22 cellular contexts compared by ENCODE assay signal in genomic region chr12:4196805-4197420, GRCh38.
A peak's percentile ranks its signal among the peaks of the same experiment; 100 is the strongest.
DNase-seq lines count a peak whose midpoint lies in the region; ATAC-seq, FAIRE-seq and TF ChIP-seq lines count a peak whose summit lies in the region.
"Had no signal": no experiment of that assay in that cellular context is flagged by ENCODE, and none has a peak within 500 bp of the region (broad histone marks: within the 10 kb centered on the region; RNA-seq: fewer than 3 reads in every experiment).

No MANE protein-coding gene starts in this region.

- H3K4ac ChIP-seq in H1 (replicated peaks; ENCODE audit: insufficient read length, low read depth, low read length): no peak overlapping the region
- H3K4ac ChIP-seq in mesendoderm (ENCODE audit: low read depth, low read length): no peak overlapping the region
- H3K4ac ChIP-seq in trophoblast cell (ENCODE audit: low read depth, low read length): no peak overlapping the region

- no peak overlapping the region for H3K18ac ChIP-seq in H1 (ENCODE audit: extremely low read depth, low read length)
- H3K18ac ChIP-seq in mesendoderm (ENCODE audit: low read length): no peak overlapping the region
- no peak overlapping the region for H3K18ac ChIP-seq in trophoblast cell (ENCODE audit: low read length)

- CTCF ChIA-PET in H1 (lab: Charles Lee; ENCODE audit: partially characterized antibody): interaction anchor here (0.7 to 2.1 kb wide), 2 partner anchors 21 to 182 kb away, joined by 4 to 7 read pairs; no protein-coding TSS in a partner anchor
- CTCF ChIA-PET in activated naive CD4-positive, alpha-beta T cell treated with anti-CD3 and anti-CD28 coated beads for 36 hours (lab: Charles Lee): no interaction called here

- no peaks in the 10 kb centered on the region; a peak in 1 of 4 replicates for H3K79me2 ChIP-seq in H1 (ENCODE audit: control insufficient read depth in 1 of 2, insufficient read depth in 2 of 2, low read length in 2 of 2)
- no peaks in the 10 kb centered on the region for H3K79me2 ChIP-seq in mesendoderm (ENCODE audit: control insufficient read depth, insufficient read depth, low read length)
- H3K79me2 ChIP-seq in trophoblast cell (ENCODE audit: control insufficient read depth, insufficient read depth, low read length, poor library complexity): no peaks in the 10 kb centered on the region

- peak overlapping the region; percentile 15 for H3K4me3 Mint-ChIP-seq in endodermal cell
- H3K4me3 Mint-ChIP-seq in activated naive CD4-positive, alpha-beta T cell treated with anti-CD3 and anti-CD28 coated beads for 36 hours: no peak overlapping the region
- H3K4me3 Mint-ChIP-seq: B cell; CD4-positive, CD25-positive, alpha-beta regulatory T cell; CD8-positive, alpha-beta T cell; GM23338 had no signal

- intact Hi-C loops in activated naive CD4-positive, alpha-beta T cell treated with anti-CD3 and anti-CD28 coated beads for 36 hours (cut with micrococcal nuclease): no loop called here

- no peak overlapping the region; the same call in 1 of the 2 replicates for H4K8ac ChIP-seq in H1 (ENCODE audit: extremely low read depth, insufficient read depth, low read length)
- H4K8ac ChIP-seq in mesendoderm (ENCODE audit: low read depth, low read length): no peak overlapping the region
- H4K8ac ChIP-seq in trophoblast cell (ENCODE audit: low read depth, low read length): no peak overlapping the region

- no peaks in the 10 kb centered on the region for H3K23me2 ChIP-seq in H1 (ENCODE audit: low read depth, low read length)

- peak overlapping the region; percentile 6; the same call in 1 of the 2 replicates for H2BK20ac ChIP-seq in H1 (ENCODE audit: low read length)

- H4K12ac ChIP-seq in trophoblast cell (ENCODE audit: low read depth, low read length): no peak overlapping the region

- no peak for TF ChIP-seq CTCF in H1 (IDR thresholded peaks at IDR 0.05; ENCODE audit: control extremely low read depth in 1 of 3, insufficient read depth in 1 of 3, low read depth in 1 of 3, low read length in 3 of 3)
- no peak for TF ChIP-seq CTCF in endodermal cell (conservative IDR thresholded peaks at IDR 0.05)
- TF ChIP-seq CTCF in GM13976 (IDR thresholded peaks at IDR 0.05; ENCODE audit: borderline replicate concordance, control extremely low read depth, extremely low read depth, insufficient read depth, missing control alignments): no peak

- in situ Hi-C loops in GM13976 (cut with MboI; ENCODE audit: low sequenced_read_pairs, unreplicated experiment): no loop called here

- H3K79me1 ChIP-seq in H1 (ENCODE audit: low read depth, low read length) (no peaks in the 10 kb centered on the region), mesendoderm (ENCODE audit: low read length) (no peaks in the 10 kb centered on the region), trophoblast cell (ENCODE audit: low read length) (no peaks in the 10 kb centered on the region)

- H2AFZ ChIP-seq in H1 (ENCODE audit: low read length) (no peak overlapping the region), trophoblast cell (ENCODE audit: insufficient read depth, low read length, poor library complexity) (no peak overlapping the region)
- H2AFZ ChIP-seq: GM23338 had no signal

- DNase-seq in H1 (ENCODE audit: low read depth in 1 of 2, low spot score in 2 of 2): no peak
- DNase-seq in endodermal cell: no peak
- peak; percentile 33 for DNase-seq in mesendoderm
- DNase-seq in trophoblast cell: no peak
- no peak for DNase-seq in activated naive CD4-positive, alpha-beta T cell treated with anti-CD3 and anti-CD28 coated beads for 36 hours
- no peak for DNase-seq in Ammon's horn (ENCODE audit: low spot score)
- DNase-seq in GM13976 (ENCODE audit: low spot score): no peak
- DNase-seq: Caco-2; CD4-positive, CD25-positive, alpha-beta regulatory T cell; CD8-positive, alpha-beta T cell; DMS153; DND-41; HCEC 1CT had no signal

- H3K27me3 ChIP-seq in H1 (replicated peaks in 1 of 4; ENCODE audit: control insufficient read depth in 3 of 4, extremely low read depth in 1 of 4, insufficient read depth in 3 of 4, low read length in 3 of 4) (no peaks in the 10 kb centered on the region), endodermal cell (ENCODE audit: control insufficient read depth, insufficient read depth, low read length, poor library complexity, severe bottlenecking) (peaks cover 4% of the 10 kb centered on the region), mesendoderm (ENCODE audit: insufficient read depth, low read length, poor library complexity) (no peaks in the 10 kb centered on the region), trophoblast cell (ENCODE audit: insufficient read depth, low read length) (no peaks in the 10 kb centered on the region)

- H3K4me2 ChIP-seq in H1 (ENCODE audit: insufficient read depth in 1 of 2, low read depth in 2 of 2, low read length in 2 of 2) (no peak overlapping the region), mesendoderm (ENCODE audit: low read length) (no peak overlapping the region), trophoblast cell (ENCODE audit: low read length) (no peak overlapping the region)
- H3K4me2 ChIP-seq: BLaER1, GM23338 had no signal

- H2BK5ac ChIP-seq in H1 (ENCODE audit: low read depth, low read length) (no peak overlapping the region), mesendoderm (ENCODE audit: low read length) (no peak overlapping the region), trophoblast cell (ENCODE audit: low read depth, low read length, poor library complexity) (no peak overlapping the region)

- TF ChIP-seq RAD21 in H1 (IDR thresholded peaks at IDR 0.05 in 1 of 2, conservative IDR thresholded peaks at IDR 0.05 in 1 of 2; ENCODE audit: low read depth in 2 of 2, low read length in 2 of 2): no peak

- no peak for FAIRE-seq in H1 (lab: Jason Lieb, UNC)
- FAIRE-seq: G401.6, GM12892, GM19239, H54 had no signal

- H3K36me3 ChIP-seq in H1 (ENCODE audit: control insufficient read depth in 2 of 4, insufficient read depth in 4 of 4, low read length in 3 of 4) (no peaks in the 10 kb centered on the region), endodermal cell (ENCODE audit: control insufficient read depth, insufficient read depth, low read length) (no peaks in the 10 kb centered on the region), mesendoderm (ENCODE audit: control insufficient read depth, insufficient read depth, low read length) (no peaks in the 10 kb centered on the region), trophoblast cell (ENCODE audit: control insufficient read depth in 1 of 2, insufficient read depth in 2 of 2, low read length in 2 of 2) (no peaks in the 10 kb centered on the region)
- H3K36me3 ChIP-seq: BLaER1 had no signal

- H3K9me3 ChIP-seq in H1 (ENCODE audit: insufficient read depth in 2 of 2, low read depth in 1 of 2, low read length in 1 of 2) (peaks cover 0 to 4% of the 10 kb centered on the region in 2 experiments; a peak in 1 of 4 replicates), endodermal cell (ENCODE audit: control insufficient read depth, low read length) (no peaks in the 10 kb centered on the region), trophoblast cell (ENCODE audit: insufficient read depth, low read depth, low read length) (peaks cover 6% of the 10 kb centered on the region)
- H3K9me3 ChIP-seq: BLaER1, Caco-2 had no signal

- H3K14ac ChIP-seq in H1 (ENCODE audit: insufficient read length) (no peak overlapping the region), trophoblast cell (ENCODE audit: low read length) (no peak overlapping the region)

- H3K4me1 ChIP-seq in H1 (replicated peaks in 1 of 4; ENCODE audit: control insufficient read depth in 3 of 4, insufficient read depth in 4 of 4, low read length in 3 of 4) (peaks cover 0 to 16% (median 9%) of the 10 kb centered on the region in 4 experiments; a peak in 6 of 7 replicates), endodermal cell (ENCODE audit: control insufficient read depth, insufficient read depth, low read length) (peaks cover 32% of the 10 kb centered on the region), mesendoderm (ENCODE audit: control insufficient read depth, low read depth, low read length) (peaks cover 16% of the 10 kb centered on the region), trophoblast cell (ENCODE audit: control insufficient read depth in 1 of 2, insufficient read depth in 2 of 2, low read length in 2 of 2) (no peaks in the 10 kb centered on the region)
- H3K4me1 ChIP-seq: Caco-2 had no signal

- H3K4me3 ChIP-seq in H1 (ENCODE audit: extremely low read depth in 1 of 4, insufficient read depth in 2 of 4, low read depth in 3 of 4, low read length in 4 of 4): no peak overlapping the region
- H3K4me3 ChIP-seq in endodermal cell (ENCODE audit: low read length): no peak overlapping the region
- H3K4me3 ChIP-seq in mesendoderm (ENCODE audit: low read length): no peak overlapping the region
- H3K4me3 ChIP-seq in trophoblast cell (ENCODE audit: low read depth, low read length): no peak overlapping the region
- H3K4me3 ChIP-seq: BLaER1, GM23338 had no signal

- no peak overlapping the region for H4K91ac ChIP-seq in H1 (replicated peaks; ENCODE audit: insufficient read length, low read length)
- H4K91ac ChIP-seq in trophoblast cell (ENCODE audit: low read depth, low read length): no peak overlapping the region

- no peak overlapping the region for H2BK15ac ChIP-seq in H1 (ENCODE audit: low read length)
- H2BK15ac ChIP-seq in mesendoderm (replicated peaks; ENCODE audit: low read depth): no peak overlapping the region

- H3K9ac ChIP-seq in H1 (replicated peaks in 1 of 4; ENCODE audit: extremely low read depth in 1 of 4, low read depth in 3 of 4, low read length in 3 of 4): no peak overlapping the region
- no peak overlapping the region for H3K9ac ChIP-seq in endodermal cell (ENCODE audit: extremely low read depth, low read length, poor library complexity, severe bottlenecking)
- H3K9ac ChIP-seq in mesendoderm (ENCODE audit: low read length): no peak overlapping the region
- peak overlapping the region; percentile 48 for H3K9ac ChIP-seq in trophoblast cell (ENCODE audit: low read length)
- H3K9ac ChIP-seq: BLaER1 had no signal

- peaks cover 14% of the 10 kb centered on the region for H3K27me3 Mint-ChIP-seq in endodermal cell (ENCODE audit: insufficient read depth)
- H3K27me3 Mint-ChIP-seq in activated naive CD4-positive, alpha-beta T cell treated with anti-CD3 and anti-CD28 coated beads for 36 hours (ENCODE audit: low read depth): no peaks in the 10 kb centered on the region
- H3K27me3 Mint-ChIP-seq: B cell; CD4-positive, CD25-positive, alpha-beta regulatory T cell had no signal

- H3K9me3 Mint-ChIP-seq in endodermal cell: peaks cover 3% of the 10 kb centered on the region
- no peaks in the 10 kb centered on the region for H3K9me3 Mint-ChIP-seq in activated naive CD4-positive, alpha-beta T cell treated with anti-CD3 and anti-CD28 coated beads for 36 hours
- H3K9me3 Mint-ChIP-seq: CD8-positive, alpha-beta T cell had no signal

- POLR2A ChIA-PET in H1 (lab: Charles Lee; ENCODE audit: partially characterized antibody): interaction anchor here (0.6 kb wide), 1 partner anchor 97 kb away, joined by 3 read pairs; no protein-coding TSS in a partner anchor

- H3K27ac ChIP-seq in H1 (ENCODE audit: low read depth, low read length) (no peak overlapping the region), endodermal cell (ENCODE audit: low read depth, low read length) (no peak overlapping the region), mesendoderm (ENCODE audit: low read depth, low read length) (no peak overlapping the region), trophoblast cell (ENCODE audit: low read depth, low read length) (no peak overlapping the region)
- H3K27ac ChIP-seq: BLaER1, C4-2B had no signal

- H2AK5ac ChIP-seq in H1 (ENCODE audit: low read depth, low read length) (no peak overlapping the region), mesendoderm (ENCODE audit: low read length) (no peak overlapping the region), trophoblast cell (ENCODE audit: low read length) (no peak overlapping the region)

- no peak overlapping the region for H4K5ac ChIP-seq in H1 (ENCODE audit: insufficient read length, low read depth, low read length)
- H4K5ac ChIP-seq in mesendoderm (ENCODE audit: low read length): no peak overlapping the region

- 92% methylated on average over 7 of the region's 8 CpGs; no CpG with 5 or more reads in 1 of the 2 experiments for WGBS in H1 (ENCODE audit: extremely low coverage in 1 of 2, insufficient coverage in 1 of 2, insufficient read length in 1 of 2, insufficient replicate concordance in 2 of 2, low coverage in 1 of 2, low lambda C conversion rate in 2 of 2, missing lambda C conversion rate in 1 of 2), 2 experiments
- 84 to 93% methylated on average over 7 to 8 of the region's 8 CpGs for WGBS in endodermal cell (ENCODE audit: insufficient coverage in 1 of 2, insufficient read length in 1 of 2), 2 experiments
- no CpG with 5 or more reads among the region's 8 CpGs for WGBS in mesendoderm (ENCODE audit: extremely low coverage, insufficient coverage, low lambda C conversion rate)
- WGBS in trophoblast cell (ENCODE audit: extremely low coverage, insufficient coverage, insufficient read length): no CpG with 5 or more reads among the region's 8 CpGs

- no peak overlapping the region for H3K56ac ChIP-seq in H1 (replicated peaks; ENCODE audit: insufficient read length, low read depth, low read length)
- H3K56ac ChIP-seq in mesendoderm (ENCODE audit: low read length): no peak overlapping the region

- no peak for TF ChIP-seq EP300 in H1 (IDR thresholded peaks at IDR 0.05; ENCODE audit: borderline replicate concordance in 1 of 2, low read depth in 2 of 2, low read length in 2 of 2)

- H3K36me3 Mint-ChIP-seq in endodermal cell (ENCODE audit: low read depth): no peaks in the 10 kb centered on the region
- H3K36me3 Mint-ChIP-seq in activated naive CD4-positive, alpha-beta T cell treated with anti-CD3 and anti-CD28 coated beads for 36 hours (ENCODE audit: low read depth): no peaks in the 10 kb centered on the region
- H3K36me3 Mint-ChIP-seq: CD4-positive, CD25-positive, alpha-beta regulatory T cell; CD8-positive, alpha-beta T cell had no signal

- H4K20me1 ChIP-seq in H1 (replicated peaks in 1 of 2; ENCODE audit: control insufficient read depth in 1 of 2, insufficient read depth in 2 of 2, low read length in 2 of 2): no peaks in the 10 kb centered on the region
- H4K20me1 ChIP-seq: BLaER1 had no signal

- H3K4me1 Mint-ChIP-seq in endodermal cell: peaks cover 83% of the 10 kb centered on the region
- H3K4me1 Mint-ChIP-seq in activated naive CD4-positive, alpha-beta T cell treated with anti-CD3 and anti-CD28 coated beads for 36 hours (ENCODE audit: low read depth): no peaks in the 10 kb centered on the region
- H3K4me1 Mint-ChIP-seq: CD4-positive, CD25-positive, alpha-beta regulatory T cell had no signal

- H2BK12ac ChIP-seq in H1 (ENCODE audit: low read depth, low read length) (no peak overlapping the region), trophoblast cell (ENCODE audit: low read length) (no peak overlapping the region)

- ATAC-seq in GM21381 (IDR thresholded peaks at IDR 0.05; ENCODE audit: unreplicated experiment): no peak
- ATAC-seq: CD8-positive, alpha-beta T cell; GM23338 had no signal

- no peak for TF ChIP-seq POLR2A in H1 (IDR thresholded peaks at IDR 0.05; ENCODE audit: control extremely low read depth in 1 of 2, low read depth in 2 of 2, low read length in 2 of 2)

- H3K23ac ChIP-seq in H1 (ENCODE audit: insufficient read length) (no peak overlapping the region), mesendoderm (ENCODE audit: low read length) (no peak overlapping the region), trophoblast cell (ENCODE audit: low read length) (no peak overlapping the region)

- H3K27ac Mint-ChIP-seq in endodermal cell: peak overlapping the region; percentile 21
- no peak overlapping the region for H3K27ac Mint-ChIP-seq in activated naive CD4-positive, alpha-beta T cell treated with anti-CD3 and anti-CD28 coated beads for 36 hours
- H3K27ac Mint-ChIP-seq: B cell; CD8-positive, alpha-beta T cell; GM23338 had no signal

- H2BK120ac ChIP-seq in H1 (replicated peaks; ENCODE audit: low read depth, low read length) (no peak overlapping the region), mesendoderm (ENCODE audit: low read depth, low read length) (no peak overlapping the region), trophoblast cell (ENCODE audit: insufficient read depth, low read length, poor library complexity) (no peak overlapping the region)
